Comparison of ENCODE assay signal across 21 cellular contexts in genomic region chr10:77932016-77932715, GRCh38.
"Had no signal": no experiment of that assay in that cellular context is flagged by ENCODE, and none has a peak within 500 bp of the region (broad histone marks: within the 10 kb centered on the region; RNA-seq: fewer than 3 reads in every experiment).

No MANE protein-coding gene starts in this region.

- FAIRE-seq: astrocyte, endothelial cell of umbilical vein, kidney, pancreas, small intestine had no signal

- H3K9me3 ChIP-seq: adrenal gland, esophagus squamous epithelium, neutrophil, pancreas, right lobe of liver, stomach, upper lobe of left lung had no signal

- H3K27me3 ChIP-seq: adrenal gland, pancreas, right lobe of liver, upper lobe of left lung had no signal

- H3K36me3 ChIP-seq: adrenal gland, esophagus squamous epithelium, neutrophil, pancreas, right lobe of liver, stomach, upper lobe of left lung had no signal

- ATAC-seq: left lobe of liver; natural killer cell; pancreas; right lobe of liver; stimulated activated effector memory CD8-positive, alpha-beta T cell treated with anti-CD3 and anti-CD28 coated beads, Interleukin-12 subunit alpha, Interleukin-12 subunit beta, amount 100 ng/mL, for 72 hours had no signal

- H3K4me3 ChIP-seq: adrenal gland, esophagus squamous epithelium, pancreas, right lobe of liver, stomach, upper lobe of left lung had no signal

- DNase-seq: activated CD4-positive, alpha-beta T cell treated with anti-CD3 and anti-CD28 coated beads, Interleukin-2, amount 50 U/mL, for 4 hours; activated gamma-delta T cell; adrenal gland; effector memory CD4-positive, alpha-beta T cell; esophagus squamous epithelium; foreskin melanocyte; kidney; natural killer cell; pancreas; right lobe of liver; small intestine; stimulated activated CD4-positive, alpha-beta T cell treated with anti-CD3 and anti-CD28 coated beads, Interleukin-15, amount 100 ng/mL, for 24 hours; stimulated activated CD4-positive, alpha-beta T cell treated with anti-CD3 and anti-CD28 coated beads, Interleukin-4, amount 100 ng/mL, for 1 hour; stomach; T-helper 2 cell; upper lobe of left lung had no signal

- H3K4me1 ChIP-seq: pancreas, right lobe of liver had no signal

- H3K27ac ChIP-seq: adrenal gland, esophagus squamous epithelium, neutrophil, pancreas, right lobe of liver, stomach, upper lobe of left lung had no signal
